In the genomic region with DNA sequence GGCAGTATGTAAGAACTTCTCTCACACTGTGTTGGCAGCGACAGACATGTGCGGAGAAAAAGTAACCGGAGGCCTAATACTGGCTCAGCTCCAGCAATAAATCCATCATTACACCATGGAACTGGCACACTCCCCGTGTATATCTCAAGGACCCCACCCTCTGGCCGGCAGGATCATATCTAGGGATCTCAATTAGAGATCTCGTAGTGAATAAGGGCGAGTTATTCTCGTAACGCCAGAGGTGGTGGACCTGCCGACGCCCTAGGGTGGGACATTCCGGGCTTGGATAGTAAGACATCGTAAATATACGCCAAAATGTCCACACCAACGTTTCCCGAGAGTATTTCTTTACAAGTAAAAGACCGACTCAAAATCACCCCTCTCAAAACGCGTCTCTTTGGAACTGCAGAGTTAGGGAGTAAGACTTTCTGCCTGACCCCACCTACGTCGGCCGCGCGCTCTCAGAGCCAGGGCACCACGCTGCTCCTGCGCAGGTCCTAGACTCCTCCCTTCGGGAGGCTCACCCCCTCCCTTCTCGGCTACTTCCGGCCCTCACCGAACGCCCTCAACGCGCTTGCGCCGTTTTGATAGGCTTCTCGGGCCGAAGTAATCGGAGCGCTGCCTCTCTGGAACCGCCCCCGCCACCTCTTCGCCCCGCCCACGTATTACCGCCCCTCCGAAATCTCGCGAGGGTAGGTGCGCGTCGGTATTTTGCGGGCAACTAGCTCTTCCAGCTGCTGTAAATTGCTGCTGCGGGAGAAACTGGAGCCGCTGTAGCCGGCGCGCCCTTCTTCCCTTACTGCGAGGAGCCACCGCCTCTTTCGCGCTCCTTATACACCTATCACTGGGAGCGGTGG, we compare ENCODE assay signal across 8 cellular contexts. TPM values are rescaled to one million over a fixed set of nuclear protein-coding genes. Genes with fewer than 3 reads are reported as not detected.
A peak's percentile ranks its signal among the peaks of the same experiment; 100 is the strongest.
DNase-seq lines count a peak whose midpoint lies in the region; ATAC-seq and TF ChIP-seq lines count a peak whose summit lies in the region.

A gene with protein sequence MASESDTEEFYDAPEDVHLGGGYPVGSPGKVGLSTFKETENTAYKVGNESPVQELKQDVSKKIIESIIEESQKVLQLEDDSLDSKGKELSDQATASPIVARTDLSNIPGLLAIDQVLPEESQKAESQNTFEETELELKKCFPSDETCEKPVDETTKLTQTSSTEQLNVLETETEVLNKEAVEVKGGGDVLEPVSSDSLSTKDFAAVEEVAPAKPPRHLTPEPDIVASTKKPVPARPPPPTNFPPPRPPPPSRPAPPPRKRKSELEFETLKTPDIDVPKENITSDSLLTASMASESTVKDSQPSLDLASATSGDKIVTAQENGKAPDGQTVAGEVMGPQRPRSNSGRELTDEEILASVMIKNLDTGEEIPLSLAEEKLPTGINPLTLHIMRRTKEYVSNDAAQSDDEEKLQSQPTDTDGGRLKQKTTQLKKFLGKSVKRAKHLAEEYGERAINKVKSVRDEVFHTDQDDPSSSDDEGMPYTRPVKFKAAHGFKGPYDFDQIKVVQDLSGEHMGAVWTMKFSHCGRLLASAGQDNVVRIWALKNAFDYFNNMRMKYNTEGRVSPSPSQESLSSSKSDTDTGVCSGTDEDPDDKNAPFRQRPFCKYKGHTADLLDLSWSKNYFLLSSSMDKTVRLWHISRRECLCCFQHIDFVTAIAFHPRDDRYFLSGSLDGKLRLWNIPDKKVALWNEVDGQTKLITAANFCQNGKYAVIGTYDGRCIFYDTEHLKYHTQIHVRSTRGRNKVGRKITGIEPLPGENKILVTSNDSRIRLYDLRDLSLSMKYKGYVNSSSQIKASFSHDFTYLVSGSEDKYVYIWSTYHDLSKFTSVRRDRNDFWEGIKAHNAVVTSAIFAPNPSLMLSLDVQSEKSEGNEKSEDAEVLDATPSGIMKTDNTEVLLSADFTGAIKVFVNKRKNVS (plus strand): TSS at position 706 of the 857 bp plus-strand sequence. CDS start 398 bp downstream, outside the sequence.

- TF ChIP-seq EP300 in ovary (IDR thresholded peaks at IDR 0.05) = no peak

- H3K27ac ChIP-seq in ovary (peak within 1 kb of the TSS; percentile 88 to 95), thyroid gland (peak within 1 kb of the TSS; percentile 75 to 82 (median 81))

- TF ChIP-seq CTCF in GM12864 (IDR thresholded peaks at IDR 0.05; ENCODE audit: low read depth, low read length, missing control alignments) (no peak), ovary (IDR thresholded peaks at IDR 0.05) (no peak), thyroid gland (IDR thresholded peaks at IDR 0.05) (no peak)

- H3K27me3 ChIP-seq in ovary = no peaks in the 10 kb centered on the region
- H3K27me3 ChIP-seq in thyroid gland = no peaks in the 10 kb centered on the region

- intact Hi-C loops in head of caudate nucleus (cut with DNase I) (loop anchor here (5.0 kb wide), 1 partner anchor 152 kb away; the partner anchor contains the start of gene DOCK11), ovary (cut with DNase I) (no loop called here), thyroid gland (cut with DNase I) (no loop called here)

- peak; percentile 87 for ATAC-seq in HG02759 (IDR thresholded peaks at IDR 0.05; ENCODE audit: unreplicated experiment)

- H3K36me3 ChIP-seq in ovary (no peaks in the 10 kb centered on the region), thyroid gland (no peaks in the 10 kb centered on the region)

- DNase-seq in GM12864 (ENCODE audit: low read depth) = peak; percentile 75
- peak; percentile 90 to 97 (median 94) for DNase-seq in NCI-H1417 (lab: John Stamatoyannopoulos, UW)
- DNase-seq in SW 1271 (lab: John Stamatoyannopoulos, UW) = peak; percentile 49 to 71
- peak; percentile 76 for DNase-seq in activated naive CD8-positive, alpha-beta T cell treated with anti-CD3 and anti-CD28 coated beads, Interleukin-2, amount 50 U/mL, for 16 hours (ENCODE audit: low read depth, low spot score)
- DNase-seq in head of caudate nucleus = peak; percentile 82 to 96 (median 92)
- peak; percentile 93 to 96 (median 95) for DNase-seq in ovary
- DNase-seq in thyroid gland = peak; percentile 91 to 93

- H3K4me1 ChIP-seq in ovary (ENCODE audit: insufficient read depth) (no peaks in the 10 kb centered on the region), thyroid gland (peaks cover 0 to 1% of the 10 kb centered on the region in 2 donors)

- H3K4me3 ChIP-seq in GM12864 (ENCODE audit: low read depth, low read length) (peak within 1 kb of the TSS; percentile 86), ovary (peak within 1 kb of the TSS; percentile 54), thyroid gland (replicated peaks in 1 of 3) (peak within 1 kb of the TSS; percentile 1 to 76 (median 44))

- TF ChIP-seq POLR2A in ovary (IDR thresholded peaks at IDR 0.05) (peak; percentile 63), thyroid gland (IDR thresholded peaks at IDR 0.05) (peak in 1 of 2 donors; percentile 81)

- H3K9me3 ChIP-seq in ovary (no peaks in the 10 kb centered on the region), thyroid gland (no peaks in the 10 kb centered on the region)

- WGBS in ovary, 3 donors = 27 to 46% (median 38%) methylated on average over 62 of the region's 62 CpGs
- WGBS in thyroid gland, 2 donors = 1 to 2% methylated on average over 9 to 21 of the region's 62 CpGs

RNA-seq across cellular contexts. Expression of the gene that starts here (rescaled TPM):
- total RNA-seq in ovary (10 to 100 TPM; 11.0 to 17.9 (median 15.3) TPM), thyroid gland (10 to 100 TPM; 18.8 to 24.0 (median 22.5) TPM)
- polyA plus RNA-seq in ovary = 10 to 100 TPM in 1 of 2 donors, 1 to 10 TPM in 1; 6.1 to 17.2 TPM

Comparison
In these comparisons a context has a peak if more than half of its experiments do, and no peak if none do; other contexts are left out.
1. Peak in every context shown above with its lines: DNase-seq, ATAC-seq, H3K4me3 ChIP-seq and H3K27ac ChIP-seq.